In genomic region chrX:22958250-22958649, GRCh38 we compare ENCODE assay signal across 12 cellular contexts. TPM values are rescaled to one million over a fixed set of nuclear protein-coding genes. Genes with fewer than 3 reads are reported as not detected.
"Had no signal": no experiment of that assay in that cellular context is flagged by ENCODE, and none has a peak within 500 bp of the region (broad histone marks: within the 10 kb centered on the region; RNA-seq: fewer than 3 reads in every experiment).

No MANE protein-coding gene starts in this region.

- ATAC-seq: GM23338, HCT116 had no signal

- H3K4me2 ChIP-seq: GM23338 had no signal

- H3K9ac ChIP-seq: GM23248 had no signal

- H3K4me1 ChIP-seq: HAP-1 had no signal

- H2AFZ ChIP-seq: GM23248, GM23338 had no signal

- H3K36me3 ChIP-seq: HAP-1 had no signal

- H3K27ac ChIP-seq: GM23248 had no signal

- FAIRE-seq: H1, H54 had no signal

- H3K4me3 ChIP-seq: GM23248, GM23338, HAP-1 had no signal

- H3K9me3 ChIP-seq: HAP-1 had no signal

- DNase-seq: GM23248, GOT3, H7, H9, HCEC 1CT, HFFc6 had no signal

RNA-seq across cellular contexts. Expression of gene DDX53, which starts 41.5 kb away (rescaled TPM):
- total RNA-seq: GM23248, GM23338, H1, H4, H7, H9, HFFc6 had no signal
- polyA plus RNA-seq: GM23248, H1 had no signal
